ENCODE assay signal across 7 cellular contexts in genomic region chr14:54524410-54524809, GRCh38.
"Had no signal": no experiment of that assay in that cellular context is flagged by ENCODE, and none has a peak within 500 bp of the region (broad histone marks: within the 10 kb centered on the region; RNA-seq: fewer than 3 reads in every experiment).

No MANE protein-coding gene starts in this region.

- ATAC-seq: HCT116 had no signal

- H3K4me3 Mint-ChIP-seq: IgD-negative memory B cell had no signal

- DNase-seq: GM23248, GOT3, H7, KG1 had no signal

- H3K9me3 Mint-ChIP-seq: IgD-negative memory B cell had no signal

- H3K9me3 ChIP-seq: HAP-1 had no signal

- H3K36me3 ChIP-seq: HAP-1 had no signal

- H3K27ac ChIP-seq: GM23248 had no signal

- H3K27me3 Mint-ChIP-seq: IgD-negative memory B cell had no signal

- H3K4me3 ChIP-seq: GM23248, HAP-1 had no signal
